Comparison of ENCODE assay signal across 8 cellular contexts in genomic region chr3:185280572-185281365, GRCh38.
DNase-seq lines count a peak whose midpoint lies in the region; ATAC-seq lines count a peak whose summit lies in the region.

No MANE protein-coding gene starts in this region.

- peaks cover 5% of the 10 kb centered on the region for H3K36me3 Mint-ChIP-seq in memory B cell

- H3K27me3 Mint-ChIP-seq in memory B cell = peaks cover 16% of the 10 kb centered on the region

- H3K4me3 Mint-ChIP-seq in memory B cell = peak overlapping the region; percentile 12

- DNase-seq in D341Med (ENCODE audit: low spot score) (peak; percentile 54), NCI-H82 (lab: John Stamatoyannopoulos, UW) (peak; percentile 89), T47D (ENCODE audit: low read depth in 1 of 2, low spot score in 1 of 2) (peak; percentile 72 to 89), memory B cell (ENCODE audit: low spot score in 2 of 2) (peak in 1 of 2 donors; percentile 9)

- H3K4me1 Mint-ChIP-seq in memory B cell = peaks cover 15% of the 10 kb centered on the region

- peak; percentile 45 for ATAC-seq in HG03378 (IDR thresholded peaks at IDR 0.05; ENCODE audit: unreplicated experiment)
- no peak for ATAC-seq in memory B cell (ENCODE audit: low read depth)
- ATAC-seq in HG03135 (IDR thresholded peaks at IDR 0.05; ENCODE audit: unreplicated experiment) = no peak
- no peak for ATAC-seq in GM18511 (IDR thresholded peaks at IDR 0.05; ENCODE audit: unreplicated experiment)
- ATAC-seq in GM21381 (IDR thresholded peaks at IDR 0.05; ENCODE audit: unreplicated experiment) = no peak

- H3K27ac Mint-ChIP-seq in memory B cell = peak overlapping the region; percentile 31

- H3K9me3 Mint-ChIP-seq in memory B cell = no peaks in the 10 kb centered on the region

- in situ Hi-C loops in T47D (cut with HindIII; ENCODE audit: low pct_unique_long_range_greater_than_20kb, low sequenced_read_pairs) = no loop called here
